ENCODE assay signal across 10 cellular contexts in genomic region chr11:18699848-18700261, GRCh38. TPM values are rescaled to one million over a fixed set of nuclear protein-coding genes. Genes with fewer than 3 reads are reported as not detected.
DNase-seq lines count a peak whose midpoint lies in the region; ATAC-seq and TF ChIP-seq lines count a peak whose summit lies in the region.
"Had no signal": no experiment of that assay in that cellular context is flagged by ENCODE, and none has a peak within 500 bp of the region (broad histone marks: within the 10 kb centered on the region; RNA-seq: fewer than 3 reads in every experiment).

No MANE protein-coding gene starts in this region.

- peak in 1 of 2 donors; percentile 7 for ATAC-seq in lower lobe of right lung

- H3K36me3 ChIP-seq in adrenal gland (replicated peaks in 1 of 2) (peaks cover 0 to 6% of the 10 kb centered on the region in 2 donors), lower lobe of right lung (peaks cover 8% of the 10 kb centered on the region)

- H3K36me3 Mint-ChIP-seq in T-helper 1 cell treated with Interleukin-12 subunit alpha and Interleukin-12 subunit beta and Interleukin-4 antibody, amounts not matched to agents 30 μg/mL and 1 μg/mL, for 36 hours (ENCODE audit: low read depth) = no peaks in the 10 kb centered on the region

- no peaks in the 10 kb centered on the region for H3K27me3 ChIP-seq in adrenal gland
- no peaks in the 10 kb centered on the region for H3K27me3 ChIP-seq in lower lobe of right lung (ENCODE audit: low read depth)
- H3K27me3 ChIP-seq: thyroid gland had no signal

- WGBS in adrenal gland, 4 donors = 15 to 30% (median 23%) methylated on average over 2 to 3 of the region's 3 CpGs

- no peaks in the 10 kb centered on the region for H3K9me3 ChIP-seq in adrenal gland (replicated peaks in 1 of 3)
- H3K9me3 ChIP-seq in lower lobe of right lung = no peaks in the 10 kb centered on the region
- H3K9me3 ChIP-seq: thyroid gland had no signal

- TF ChIP-seq POLR2A in adrenal gland (IDR thresholded peaks at IDR 0.05) = peak in 1 of 2 donors; percentile 14

- DNase-seq in T-helper 1 cell (no peak), adrenal gland (peak in 5 of 7 donors; percentile 39 to 69 (median 44)), lower lobe of right lung (peak; percentile 52), substantia nigra (lab: John Stamatoyannopoulos, UW) (peak in 32 of 49 donors; percentile 19 to 71 (median 42)), NCI-H226 (no peak), RKO (ENCODE audit: low spot score) (no peak), NCI-H526 treated with DMSO at 0.1 percent for 48 hours (lab: John Stamatoyannopoulos, UW) (no peak)
- DNase-seq: thyroid gland had no signal

- H3K9me3 Mint-ChIP-seq in T-helper 1 cell treated with Interleukin-12 subunit alpha and Interleukin-12 subunit beta and Interleukin-4 antibody, amounts not matched to agents 30 μg/mL and 1 μg/mL, for 36 hours = no peaks in the 10 kb centered on the region

- intact Hi-C loops in adrenal gland (cut with DNase I) = no loop called here
- intact Hi-C loops in lower lobe of right lung (cut with DNase I) = no loop called here

- peaks cover 42% of the 10 kb centered on the region for H3K27me3 Mint-ChIP-seq in T-helper 1 cell treated with Interleukin-12 subunit alpha and Interleukin-12 subunit beta and Interleukin-4 antibody, amounts not matched to agents 30 μg/mL and 1 μg/mL, for 36 hours (ENCODE audit: low read depth)

- H3K4me3 ChIP-seq in adrenal gland (peak overlapping the region in 2 of 4 donors; percentile 78 to 99), lower lobe of right lung (peak overlapping the region; percentile 68)

- peak overlapping the region; percentile 49 for H3K27ac Mint-ChIP-seq in T-helper 1 cell treated with Interleukin-12 subunit alpha and Interleukin-12 subunit beta and Interleukin-4 antibody, amounts not matched to agents 30 μg/mL and 1 μg/mL, for 36 hours

- peak overlapping the region; percentile 81 for H3K4me3 Mint-ChIP-seq in T-helper 1 cell treated with Interleukin-12 subunit alpha and Interleukin-12 subunit beta and Interleukin-4 antibody, amounts not matched to agents 30 μg/mL and 1 μg/mL, for 36 hours

- H3K4me1 ChIP-seq in adrenal gland (replicated peaks in 1 of 2) = peaks cover 9 to 14% of the 10 kb centered on the region in 2 donors
- peaks cover 34% of the 10 kb centered on the region for H3K4me1 ChIP-seq in lower lobe of right lung

- H3K4me1 Mint-ChIP-seq in T-helper 1 cell treated with Interleukin-12 subunit alpha and Interleukin-12 subunit beta and Interleukin-4 antibody, amounts not matched to agents 30 μg/mL and 1 μg/mL, for 36 hours (ENCODE audit: low read depth) = peaks cover 16% of the 10 kb centered on the region

- TF ChIP-seq CTCF in adrenal gland (IDR thresholded peaks at IDR 0.05) = no peak
- TF ChIP-seq CTCF in lower lobe of right lung (IDR thresholded peaks at IDR 0.05) = no peak

- H3K27ac ChIP-seq in adrenal gland = peak overlapping the region in 2 of 5 donors; percentile 85 to 93
- H3K27ac ChIP-seq in lower lobe of right lung = peak overlapping the region; percentile 79
- peak overlapping the region; percentile 74 for H3K27ac ChIP-seq in substantia nigra (ENCODE audit: low read depth, low read length, poor library complexity, severe bottlenecking)

RNA-seq across cellular contexts. Expression of gene TMEM86A, which starts 1.3 kb away (rescaled TPM):
- total RNA-seq in adrenal gland (10 to 100 TPM in 2 of 8 donors, 1 to 10 TPM in 6; 3.7 to 15.8 (median 8.8) TPM), lower lobe of right lung (11.7 TPM)
- polyA plus RNA-seq in adrenal gland = 1 to 10 TPM; 1.8 to 3.2 (median 3.2) TPM

RNA-seq across cellular contexts. Expression of gene IGSF22, which starts 26.1 kb away (rescaled TPM):
- 1 to 10 TPM in 3 of 8 donors, under 1 TPM in 2, not detected in 3; 0.10 to 2.0 (median 1.1) TPM for total RNA-seq in adrenal gland
- polyA plus RNA-seq in adrenal gland = under 1 TPM; 0.27 to 0.97 (median 0.44) TPM
- 2.3 TPM for total RNA-seq in lower lobe of right lung
- polyA plus RNA-seq: AG04450 had no signal

Comparison
In these comparisons a context has a peak if more than half of its experiments do, and no peak if none do; other contexts are left out.
1. DNase-seq: peak in adrenal gland (5 of 7), lower lobe of right lung (single experiment) and substantia nigra (32 of 49); none in T-helper 1 cell (0 of 5), NCI-H226 (single experiment), RKO (single experiment) and NCI-H526 treated with DMSO at 0.1 percent for 48 hours (single experiment).